19 cellular contexts compared by ENCODE assay signal in the genomic region with DNA sequence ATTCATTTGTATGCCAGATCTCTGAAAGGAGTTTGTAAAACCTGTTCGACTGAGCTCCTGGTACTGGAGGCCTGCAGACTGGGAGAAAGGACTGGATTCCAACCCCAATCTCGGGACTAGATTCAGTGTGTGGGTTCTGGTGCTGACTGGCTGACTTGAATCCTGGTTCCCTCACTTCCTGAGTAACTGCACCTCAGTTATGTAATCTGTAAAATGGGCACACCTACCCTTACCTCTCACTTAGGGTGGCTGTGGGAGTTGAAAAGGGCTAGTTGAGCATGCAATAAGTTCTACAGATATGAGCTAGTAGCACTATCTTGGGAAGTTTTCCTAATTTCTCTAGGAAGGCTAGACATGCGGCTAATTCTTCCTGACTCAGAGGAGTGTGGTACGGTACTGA.
A peak's percentile ranks its signal among the peaks of the same experiment; 100 is the strongest.
DNase-seq lines count a peak whose midpoint lies in the region; ATAC-seq, FAIRE-seq and TF ChIP-seq lines count a peak whose summit lies in the region.
"Had no signal": no experiment of that assay in that cellular context is flagged by ENCODE, and none has a peak within 500 bp of the region (broad histone marks: within the 10 kb centered on the region; RNA-seq: fewer than 3 reads in every experiment).

No MANE protein-coding gene starts in this region.

- no peak overlapping the region for H3K27ac ChIP-seq in HepG2 (ENCODE audit: extremely low read length, insufficient read depth, low read length)
- no peak overlapping the region for H3K27ac ChIP-seq in right lobe of liver
- H3K27ac ChIP-seq in K562 (ENCODE audit: extremely low read depth, low read depth, low read length) = no peak overlapping the region
- H3K27ac ChIP-seq: 22Rv1; A549; BLaER1 treated with 17β-estradiol and CSF1 and Interleukin-3, amounts not matched to agents 10 nM and 100 nM had no signal

- TF ChIP-seq POLR2A in HepG2 (IDR thresholded peaks at IDR 0.05; ENCODE audit: insufficient read depth in 1 of 2, low read depth in 2 of 2, low read length in 2 of 2) = no peak
- TF ChIP-seq POLR2A in right lobe of liver (IDR thresholded peaks at IDR 0.05) = no peak
- no peak for TF ChIP-seq POLR2A in K562 (conservative IDR thresholded peaks at IDR 0.05)

- peaks cover 2 to 12% of the 10 kb centered on the region in 2 experiments; a peak in 4 of 5 replicates for H3K27me3 ChIP-seq in HepG2 (ENCODE audit: control insufficient read depth in 1 of 2, insufficient read depth in 2 of 2, low read length in 2 of 2)
- H3K27me3 ChIP-seq in right lobe of liver = no peaks in the 10 kb centered on the region
- no peaks in the 10 kb centered on the region; a peak in 1 of 5 replicates for H3K27me3 ChIP-seq in K562 (ENCODE audit: control insufficient read depth in 2 of 2, insufficient read depth in 2 of 2, low read length in 2 of 2)
- H3K27me3 ChIP-seq: BLaER1 treated with 17β-estradiol and CSF1 and Interleukin-3, amounts not matched to agents 10 nM and 100 nM had no signal

- POLR2A ChIA-PET in HepG2 (lab: Yijun Ruan, JAX) (no interaction called here), K562 (lab: Yijun Ruan, JAX) (no interaction called here)

- WGBS in HepG2 (ENCODE audit: low lambda C conversion rate) = 53% methylated on average over 4 of the region's 4 CpGs
- WGBS in right lobe of liver (ENCODE audit: insufficient coverage, low coverage, low lambda C conversion rate, missing lambda C conversion rate) = 69% methylated on average over 2 of the region's 4 CpGs
- 4% methylated on average over 3 of the region's 4 CpGs for WGBS in K562 (ENCODE audit: insufficient coverage, low coverage, missing lambda C conversion rate)

- no TSS peak for BruUV-seq in HepG2 (replicated peaks; lab: Mats Ljungman, UMichigan)
- no TSS peak for BruUV-seq in K562 (replicated peaks; lab: Mats Ljungman, UMichigan)

- intact Hi-C loops in HepG2 (cut with micrococcal nuclease; ENCODE audit: unreplicated experiment) (no loop called here), right lobe of liver (cut with DNase I) (no loop called here), K562 (cut with micrococcal nuclease) (no loop called here)

- FAIRE-seq in HepG2 (lab: Jason Lieb, UNC) = no peak
- no peak for FAIRE-seq in K562 (lab: Jason Lieb, UNC)
- FAIRE-seq: A549, GM12891 had no signal

- H3K9ac ChIP-seq in HepG2 (ENCODE audit: insufficient read depth, low read depth, low read length) = no peak overlapping the region
- no peak overlapping the region for H3K9ac ChIP-seq in K562 (ENCODE audit: insufficient read depth in 1 of 2, low read depth in 2 of 2, low read length in 2 of 2)
- H3K9ac ChIP-seq: BLaER1 treated with 17β-estradiol and CSF1 and Interleukin-3, amounts not matched to agents 10 nM and 100 nM had no signal

- H4K20me1 ChIP-seq in HepG2 (ENCODE audit: insufficient read depth, low read length) (no peaks in the 10 kb centered on the region), K562 (replicated peaks; ENCODE audit: control insufficient read depth, insufficient read depth, low read length) (no peaks in the 10 kb centered on the region)
- H4K20me1 ChIP-seq: BLaER1 treated with 17β-estradiol and CSF1 and Interleukin-3, amounts not matched to agents 10 nM and 100 nM had no signal

- no peak for TF ChIP-seq RAD21 in HepG2 (CRISPR knock-in tag; IDR thresholded peaks at IDR 0.05)
- no peak for TF ChIP-seq RAD21 in K562 (CRISPR knock-in tag; conservative IDR thresholded peaks at IDR 0.05 in 1 of 2, IDR thresholded peaks at IDR 0.05 in 1 of 2)

- H3K9me3 ChIP-seq in HepG2 (ENCODE audit: low read length) = no peaks in the 10 kb centered on the region
- H3K9me3 ChIP-seq in right lobe of liver = no peaks in the 10 kb centered on the region
- no peaks in the 10 kb centered on the region for H3K9me3 ChIP-seq in K562 (replicated peaks; ENCODE audit: control insufficient read depth, insufficient read depth, low read depth, low read length)
- H3K9me3 ChIP-seq: A549; BLaER1 treated with 17β-estradiol and CSF1 and Interleukin-3, amounts not matched to agents 10 nM and 100 nM had no signal

- no peak for TF ChIP-seq CTCF in HepG2 (CRISPR knock-in tag; IDR thresholded peaks at IDR 0.05)
- no peak for TF ChIP-seq CTCF in right lobe of liver (IDR thresholded peaks at IDR 0.05)
- TF ChIP-seq CTCF in K562 (IDR thresholded peaks at IDR 0.05 in 2 of 3, conservative IDR thresholded peaks at IDR 0.05 in 1 of 3; ENCODE audit: insufficient read depth in 2 of 3, low read depth in 1 of 3, low read length in 3 of 3) = no peak

- no peak overlapping the region for H3K4me3 ChIP-seq in HepG2 (replicated peaks in 1 of 3; ENCODE audit: insufficient read depth in 1 of 3, low read depth in 2 of 3, low read length in 3 of 3)
- no peak overlapping the region for H3K4me3 ChIP-seq in right lobe of liver
- no peak overlapping the region for H3K4me3 ChIP-seq in K562
- H3K4me3 ChIP-seq: A549; BLaER1 treated with 17β-estradiol and CSF1 and Interleukin-3, amounts not matched to agents 10 nM and 100 nM had no signal

- H3K4me2 ChIP-seq in HepG2 (ENCODE audit: low read depth, low read length) (no peak overlapping the region), K562 (ENCODE audit: insufficient read depth, low read length) (no peak overlapping the region)
- H3K4me2 ChIP-seq: A549; BLaER1 treated with 17β-estradiol and CSF1 and Interleukin-3, amounts not matched to agents 10 nM and 100 nM had no signal

- H3K9me1 ChIP-seq in K562 (ENCODE audit: control insufficient read depth, insufficient read depth, low read length) = no peaks in the 10 kb centered on the region

- H2AFZ ChIP-seq in HepG2 (ENCODE audit: low read length) (no peak overlapping the region), K562 (ENCODE audit: low read depth, low read length) (no peak overlapping the region)

- H3K79me2 ChIP-seq in HepG2 (ENCODE audit: insufficient read depth, low read length) = no peaks in the 10 kb centered on the region
- H3K79me2 ChIP-seq in K562 (ENCODE audit: control insufficient read depth, insufficient read depth, low read length) = no peaks in the 10 kb centered on the region

- DNase-seq in HepG2 (ENCODE audit: low spot score) = no peak
- no peak for DNase-seq in right lobe of liver
- no peak for DNase-seq in K562 (ENCODE audit: extremely low read depth in 1 of 4, low spot score in 3 of 4)
- peak; percentile 70 for DNase-seq in islet precursor cell
- DNase-seq in NCI-H2227 treated with DMSO at 0.1 percent for 48 hours (lab: John Stamatoyannopoulos, UW) = no peak
- DNase-seq in C1 segment of cervical spinal cord (lab: John Stamatoyannopoulos, UW) = no peak
- DNase-seq: AML-193; CD4-positive, alpha-beta memory T cell; CD4-positive, CD25-positive, alpha-beta regulatory T cell; CD8-positive, alpha-beta memory T cell; COR-L47; DMS 273 treated with DMSO at 0.1 percent for 48 hours; DMS79 treated with DMSO at 0.1 percent for 48 hours; GDM1 had no signal

- CTCF ChIA-PET in HepG2 (lab: Yijun Ruan, JAX; ENCODE audit: low intra/inter-chr PET ratio, low total read pairs) (no interaction called here), K562 (lab: Yijun Ruan, JAX; ENCODE audit: low intra/inter-chr PET ratio) (no interaction called here)

- H3K4me1 ChIP-seq in HepG2 (ENCODE audit: insufficient read depth, low read length) (peaks cover 9% of the 10 kb centered on the region), right lobe of liver (no peaks in the 10 kb centered on the region), K562 (replicated peaks in 1 of 2; ENCODE audit: control insufficient read depth in 2 of 2, insufficient read depth in 2 of 2, low read length in 2 of 2) (no peaks in the 10 kb centered on the region)
- H3K4me1 ChIP-seq: A549 had no signal

- in situ Hi-C loops in HepG2 (cut with HindIII; ENCODE audit: extremely low pct_ligation_motif_present, low pct_unique_long_range_greater_than_20kb) (no loop called here), K562 (cut with MboI) (no loop called here)

- H3K36me3 ChIP-seq in HepG2 (replicated peaks in 1 of 2; ENCODE audit: control insufficient read depth in 1 of 2, insufficient read depth in 2 of 2, low read length in 2 of 2) (no peaks in the 10 kb centered on the region), right lobe of liver (no peaks in the 10 kb centered on the region), K562 (ENCODE audit: control insufficient read depth, insufficient read depth, low read length) (no peaks in the 10 kb centered on the region)
- H3K36me3 ChIP-seq: BLaER1 treated with 17β-estradiol and CSF1 and Interleukin-3, amounts not matched to agents 10 nM and 100 nM had no signal

- ATAC-seq in HepG2 (no peak), right lobe of liver (no peak), K562 (no peak), GM18858 (IDR thresholded peaks at IDR 0.05; ENCODE audit: unreplicated experiment) (no peak)
- ATAC-seq: A549 had no signal

- TF ChIP-seq EP300 in HepG2 (IDR thresholded peaks at IDR 0.05; ENCODE audit: low read depth in 2 of 2, low read length in 2 of 2) (no peak), HepG2 (CRISPR knock-in tag; IDR thresholded peaks at IDR 0.05; ENCODE audit: borderline replicate concordance) (no peak), K562 (IDR thresholded peaks at IDR 0.05; ENCODE audit: low read length) (no peak)

TF ChIP-seq in HepG2, 621 proteins besides CTCF, POLR2A, EP300 and RAD21 (continues in another document):
- no peak for TF ChIP-seq AGO1 (IDR thresholded peaks at IDR 0.05; ENCODE audit: low read depth, low read length, poor library complexity, severe bottlenecking)

TF ChIP-seq in K562, 482 proteins besides CTCF, POLR2A, EP300 and RAD21:
- TF ChIP-seq RBM25 (IDR thresholded peaks at IDR 0.05; ENCODE audit: low read depth, low read length, severe bottlenecking) (peak; percentile 31), BACH1 (tag; IDR thresholded peaks at IDR 0.05) (no peak)
